Comparison of ENCODE assay signal across 9 cellular contexts in genomic region chr2:39094717-39095363, GRCh38. TPM values are rescaled to one million over a fixed set of nuclear protein-coding genes. Genes with fewer than 3 reads are reported as not detected.
A peak's percentile ranks its signal among the peaks of the same experiment; 100 is the strongest.
DNase-seq lines count a peak whose midpoint lies in the region; ATAC-seq and TF ChIP-seq lines count a peak whose summit lies in the region.
"Had no signal": no experiment of that assay in that cellular context is flagged by ENCODE, and none has a peak within 500 bp of the region (broad histone marks: within the 10 kb centered on the region; RNA-seq: fewer than 3 reads in every experiment).

No MANE protein-coding gene starts in this region.

- WGBS in smooth muscle cell (ENCODE audit: low lambda C conversion rate): 81% methylated on average over 1 of the region's 1 CpG

- no peak for TF ChIP-seq CTCF in RWPE2 (IDR thresholded peaks at IDR 0.05; ENCODE audit: poor library complexity, severe bottlenecking)
- TF ChIP-seq CTCF in smooth muscle cell (IDR thresholded peaks at IDR 0.05; ENCODE audit: borderline replicate concordance, insufficient read depth, poor library complexity, severe bottlenecking): no peak

- no peak overlapping the region for H2AFZ ChIP-seq in smooth muscle cell (ENCODE audit: low read depth)

- peaks cover 94% of the 10 kb centered on the region for H3K79me2 ChIP-seq in smooth muscle cell (ENCODE audit: low read depth)

- no peak overlapping the region for H3K9ac ChIP-seq in smooth muscle cell (ENCODE audit: low read depth)

- H3K36me3 Mint-ChIP-seq in activated CD8-positive, alpha-beta memory T cell treated with anti-CD3 and anti-CD28 coated beads, Interleukin-2, amount 10 ng/mL, durations not matched to agents 7 days and 5 days: peaks cover 49% of the 10 kb centered on the region

- H3K9me3 ChIP-seq in RWPE2 (ENCODE audit: severe bottlenecking) (no peaks in the 10 kb centered on the region), smooth muscle cell (replicated peaks; ENCODE audit: low read depth) (no peaks in the 10 kb centered on the region)
- H3K9me3 ChIP-seq: thoracic aorta had no signal

- H3K4me1 ChIP-seq in RWPE2 (ENCODE audit: insufficient read depth, poor library complexity, severe bottlenecking): peaks cover 23% of the 10 kb centered on the region
- H3K4me1 ChIP-seq in smooth muscle cell (ENCODE audit: low read depth): peaks cover 5% of the 10 kb centered on the region

- no peak overlapping the region for H3K4me2 ChIP-seq in smooth muscle cell

- peaks cover 95% of the 10 kb centered on the region for H4K20me1 ChIP-seq in smooth muscle cell (ENCODE audit: low read depth)

- H3K27ac ChIP-seq in RWPE2 (ENCODE audit: poor library complexity, severe bottlenecking) (no peak overlapping the region), smooth muscle cell (ENCODE audit: low read depth) (peak overlapping the region; percentile 23)
- H3K27ac ChIP-seq: thoracic aorta had no signal

- CTCF ChIA-PET in activated CD8-positive, alpha-beta memory T cell treated with anti-CD3 and anti-CD28 coated beads, Interleukin-2, amount 10 ng/mL, durations not matched to agents 7 days and 5 days (lab: Charles Lee): interaction anchor here (1.0 to 1.8 kb wide), 5 partner anchors 12 to 135 kb away, joined by 3 to 5 read pairs (median 5); no protein-coding TSS in a partner anchor

- H3K4me3 ChIP-seq in RWPE2 (ENCODE audit: severe bottlenecking): no peak overlapping the region
- H3K4me3 ChIP-seq in smooth muscle cell: no peak overlapping the region
- H3K4me3 ChIP-seq: thoracic aorta had no signal

- DNase-seq in activated CD8-positive, alpha-beta memory T cell treated with anti-CD3 and anti-CD28 coated beads, Interleukin-2, amount 10 ng/mL, durations not matched to agents 7 days and 5 days: no peak
- DNase-seq in activated CD8-positive, alpha-beta memory T cell treated with anti-CD3 and anti-CD28 coated beads, Interleukin-2, amount 50 U/mL, for 48 hours: no peak
- DNase-seq in RWPE2 (ENCODE audit: low spot score) (no peak), smooth muscle cell (lab: John Stamatoyannopoulos, UW; ENCODE audit: unreplicated experiment) (no peak), NCI-H1092 treated with DMSO at 0.1 percent for 48 hours (lab: John Stamatoyannopoulos, UW) (no peak)
- DNase-seq in stimulated activated naive CD8-positive, alpha-beta T cell treated with anti-CD3 and anti-CD28 coated beads, Interleukin-15, Interleukin-2, amounts not matched to agents 100 U/mL and 50 U/mL, for 24 hours: no peak
- DNase-seq in stimulated activated CD4-positive, alpha-beta T cell treated with anti-CD3 and anti-CD28 coated beads, Interleukin-4, amount 100 ng/mL, for 24 hours: no peak

- ATAC-seq in activated CD8-positive, alpha-beta memory T cell treated with anti-CD3 and anti-CD28 coated beads, Interleukin-2, amount 10 ng/mL, durations not matched to agents 7 days and 5 days: peak; percentile 38
- peak; percentile 81 for ATAC-seq in HG02943 (IDR thresholded peaks at IDR 0.05; ENCODE audit: low read depth, unreplicated experiment)
- 0 out of 3 replicates have a peak, but pooled peaks have one; percentile 10 for ATAC-seq in RWPE2 (ENCODE audit: low read depth)
- no peak for ATAC-seq in stimulated activated naive CD8-positive, alpha-beta T cell treated with anti-CD3 and anti-CD28 coated beads, Interleukin-15, Interleukin-2, amounts not matched to agents 100 U/mL and 50 U/mL, for 24 hours

- no peaks in the 10 kb centered on the region for H3F3A ChIP-seq in smooth muscle cell (ENCODE audit: low read depth)

- H3K4me3 Mint-ChIP-seq in activated CD8-positive, alpha-beta memory T cell treated with anti-CD3 and anti-CD28 coated beads, Interleukin-2, amount 10 ng/mL, durations not matched to agents 7 days and 5 days: no peak overlapping the region

- H3K27me3 ChIP-seq in RWPE2 (ENCODE audit: insufficient read depth, poor library complexity, severe bottlenecking) (no peaks in the 10 kb centered on the region), smooth muscle cell (ENCODE audit: low read depth) (no peaks in the 10 kb centered on the region)

- no peaks in the 10 kb centered on the region for H3K9me3 Mint-ChIP-seq in activated CD8-positive, alpha-beta memory T cell treated with anti-CD3 and anti-CD28 coated beads, Interleukin-2, amount 10 ng/mL, durations not matched to agents 7 days and 5 days (ENCODE audit: low read depth)

- H3K36me3 ChIP-seq in RWPE2 (ENCODE audit: low read depth) (peaks cover 6% of the 10 kb centered on the region; the same call in 1 of the 2 replicates), smooth muscle cell (ENCODE audit: low read depth) (no peaks in the 10 kb centered on the region)
- H3K36me3 ChIP-seq: thoracic aorta had no signal

- H3K27me3 Mint-ChIP-seq in activated CD8-positive, alpha-beta memory T cell treated with anti-CD3 and anti-CD28 coated beads, Interleukin-2, amount 10 ng/mL, durations not matched to agents 7 days and 5 days: no peaks in the 10 kb centered on the region

- H3K27ac Mint-ChIP-seq in activated CD8-positive, alpha-beta memory T cell treated with anti-CD3 and anti-CD28 coated beads, Interleukin-2, amount 10 ng/mL, durations not matched to agents 7 days and 5 days: peak overlapping the region; percentile 64

- peaks cover 61% of the 10 kb centered on the region for H3K4me1 Mint-ChIP-seq in activated CD8-positive, alpha-beta memory T cell treated with anti-CD3 and anti-CD28 coated beads, Interleukin-2, amount 10 ng/mL, durations not matched to agents 7 days and 5 days

RNA-seq across cellular contexts. Expression of gene SOS1, which starts 26.0 kb away (rescaled TPM):
- 100 to 1,000 TPM; 134 to 186 TPM for total RNA-seq in activated CD8-positive, alpha-beta memory T cell treated with anti-CD3 and anti-CD28 coated beads, Interleukin-2, amount 10 ng/mL, durations not matched to agents 7 days and 5 days
- total RNA-seq in smooth muscle cell: 34.0 and 38.5 TPM in 2 replicates
- 8.4 and 10.1 TPM in 2 replicates for polyA plus RNA-seq in smooth muscle cell
